ENCODE assay signal across 21 cellular contexts in genomic region chr9:124331580-124331979, GRCh38.
DNase-seq lines count a peak whose midpoint lies in the region; ATAC-seq, FAIRE-seq and TF ChIP-seq lines count a peak whose summit lies in the region.
"Had no signal": no experiment of that assay in that cellular context is flagged by ENCODE, and none has a peak within 500 bp of the region (broad histone marks: within the 10 kb centered on the region; RNA-seq: fewer than 3 reads in every experiment).

No MANE protein-coding gene starts in this region.

- CTCF ChIA-PET in HepG2 (lab: Yijun Ruan, JAX; ENCODE audit: low intra/inter-chr PET ratio, low total read pairs), result no interaction called here
- CTCF ChIA-PET in endothelial cell of umbilical vein (lab: Charles Lee), result no interaction called here

- H3K36me3 ChIP-seq in HepG2 (replicated peaks in 1 of 2; ENCODE audit: control insufficient read depth in 1 of 2, insufficient read depth in 2 of 2, low read length in 2 of 2), result peaks cover 46 to 73% of the 10 kb centered on the region in 2 experiments
- H3K36me3 ChIP-seq in right lobe of liver, result peaks cover 0 to 54% (median 31%) of the 10 kb centered on the region in 4 donors
- H3K36me3 ChIP-seq in SJCRH30, result no peaks in the 10 kb centered on the region; the same call in 1 of the 2 replicates
- peaks cover 2 to 47% of the 10 kb centered on the region in 2 experiments for H3K36me3 ChIP-seq in endothelial cell of umbilical vein (ENCODE audit: control insufficient read depth in 2 of 2, extremely low read depth in 1 of 2, insufficient read depth in 2 of 2, low read length in 2 of 2)
- H3K36me3 ChIP-seq in MG63, result peaks cover 45% of the 10 kb centered on the region
- H3K36me3 ChIP-seq: BE2C had no signal

- H3K4me1 ChIP-seq in HepG2 (ENCODE audit: insufficient read depth, low read length) (no peaks in the 10 kb centered on the region), right lobe of liver (no peaks in the 10 kb centered on the region), SJCRH30 (peaks cover 29% of the 10 kb centered on the region), endothelial cell of umbilical vein (ENCODE audit: control insufficient read depth, extremely low read depth, insufficient read depth, low read length) (no peaks in the 10 kb centered on the region)
- H3K4me1 ChIP-seq: BE2C had no signal

- TF ChIP-seq RAD21 in HepG2 (CRISPR knock-in tag; IDR thresholded peaks at IDR 0.05), result no peak

- TF ChIP-seq POLR2A in HepG2 (IDR thresholded peaks at IDR 0.05; ENCODE audit: insufficient read depth in 1 of 2, low read depth in 2 of 2, low read length in 2 of 2), result no peak
- TF ChIP-seq POLR2A in right lobe of liver (IDR thresholded peaks at IDR 0.05), result no peak
- TF ChIP-seq POLR2A in endothelial cell of umbilical vein (IDR thresholded peaks at IDR 0.05; ENCODE audit: low read depth, low read length), result peak; percentile 6

- no CpG with 5 or more reads among the region's 11 CpGs for WGBS in HepG2 (ENCODE audit: low lambda C conversion rate)
- no CpG with 5 or more reads among the region's 11 CpGs for WGBS in right lobe of liver (ENCODE audit: insufficient coverage, low coverage, low lambda C conversion rate, missing lambda C conversion rate)

- BruUV-seq in HepG2 (replicated peaks; lab: Mats Ljungman, UMichigan), result no TSS peak
- no TSS peak for BruUV-seq in endothelial cell of umbilical vein (replicated peaks; lab: Mats Ljungman, UMichigan)

- TF ChIP-seq EP300 in HepG2 (IDR thresholded peaks at IDR 0.05; ENCODE audit: low read depth in 2 of 2, low read length in 2 of 2) (no peak), HepG2 (CRISPR knock-in tag; IDR thresholded peaks at IDR 0.05; ENCODE audit: borderline replicate concordance) (no peak)

- H3K27ac ChIP-seq in HepG2 (ENCODE audit: extremely low read length, insufficient read depth, low read length) (no peak overlapping the region), right lobe of liver (no peak overlapping the region), SJCRH30 (peak overlapping the region; percentile 78), endothelial cell of umbilical vein (ENCODE audit: insufficient read depth, low read depth, low read length) (no peak overlapping the region)

- in situ Hi-C loops in HepG2 (cut with HindIII; ENCODE audit: extremely low pct_ligation_motif_present, low pct_unique_long_range_greater_than_20kb), result no loop called here

- H3K9me3 ChIP-seq in HepG2 (ENCODE audit: low read length) (no peaks in the 10 kb centered on the region), right lobe of liver (no peaks in the 10 kb centered on the region), SJCRH30 (replicated peaks) (no peaks in the 10 kb centered on the region), endothelial cell of umbilical vein (replicated peaks; ENCODE audit: control insufficient read depth, insufficient read depth, low read length) (no peaks in the 10 kb centered on the region), MG63 (no peaks in the 10 kb centered on the region)
- H3K9me3 ChIP-seq: BE2C had no signal

- no peaks in the 10 kb centered on the region for H3K9me1 ChIP-seq in endothelial cell of umbilical vein (replicated peaks; ENCODE audit: control insufficient read depth, extremely low read depth, insufficient read depth, low read length)

- no peak for TF ChIP-seq CTCF in HepG2 (CRISPR knock-in tag; IDR thresholded peaks at IDR 0.05)
- TF ChIP-seq CTCF in right lobe of liver (IDR thresholded peaks at IDR 0.05), result no peak
- no peak for TF ChIP-seq CTCF in endothelial cell of umbilical vein (IDR thresholded peaks at IDR 0.05; ENCODE audit: extremely low read depth in 1 of 2, insufficient read depth in 1 of 2, low read depth in 1 of 2, low read length in 2 of 2)

- ATAC-seq in HepG2, result no peak
- ATAC-seq in right lobe of liver, result no peak
- no peak for ATAC-seq in stimulated activated naive CD8-positive, alpha-beta T cell treated with anti-CD3 and anti-CD28 coated beads, Interleukin-15, Interleukin-2, amounts not matched to agents 100 U/mL and 50 U/mL, for 24 hours
- ATAC-seq: GM23338 had no signal

- no peak overlapping the region for H3K9ac ChIP-seq in HepG2 (ENCODE audit: insufficient read depth, low read depth, low read length)
- no peak overlapping the region for H3K9ac ChIP-seq in endothelial cell of umbilical vein (replicated peaks; ENCODE audit: extremely low read depth, insufficient read depth, low read length)

- DNase-seq in HepG2 (ENCODE audit: low spot score) (no peak), right lobe of liver (no peak), SJCRH30 (no peak), endothelial cell of umbilical vein (ENCODE audit: low read depth, low spot score) (no peak), retina (no peak), MG63 (no peak)
- no peak for DNase-seq in stimulated activated naive CD8-positive, alpha-beta T cell treated with anti-CD3 and anti-CD28 coated beads, Interleukin-15, Interleukin-2, amounts not matched to agents 100 U/mL and 50 U/mL, for 24 hours
- DNase-seq: 8988T; BE2C; C1 segment of cervical spinal cord; CD4-positive, CD25-positive, alpha-beta regulatory T cell; CD8-positive, alpha-beta memory T cell; COR-L47; DMS 273 treated with DMSO at 0.1 percent for 48 hours; DMS53; DND-41; EL had no signal

- no peak overlapping the region for H2AFZ ChIP-seq in HepG2 (ENCODE audit: low read length)
- H2AFZ ChIP-seq in endothelial cell of umbilical vein (ENCODE audit: low read depth, low read length), result no peak overlapping the region
- H2AFZ ChIP-seq: GM23338 had no signal

- no peaks in the 10 kb centered on the region for H4K20me1 ChIP-seq in HepG2 (ENCODE audit: insufficient read depth, low read length)
- H4K20me1 ChIP-seq in endothelial cell of umbilical vein (replicated peaks; ENCODE audit: control insufficient read depth, extremely low read depth, insufficient read depth, low read length), result no peaks in the 10 kb centered on the region

- H3K4me2 ChIP-seq in HepG2 (ENCODE audit: low read depth, low read length), result no peak overlapping the region
- H3K4me2 ChIP-seq in endothelial cell of umbilical vein (ENCODE audit: insufficient read depth, low read length), result no peak overlapping the region
- H3K4me2 ChIP-seq: GM23338 had no signal

- H3K79me2 ChIP-seq in HepG2 (ENCODE audit: insufficient read depth, low read length) (no peaks in the 10 kb centered on the region), endothelial cell of umbilical vein (ENCODE audit: control insufficient read depth, insufficient read depth, low read length) (no peaks in the 10 kb centered on the region)

- H3K27me3 ChIP-seq in HepG2 (ENCODE audit: control insufficient read depth in 1 of 2, insufficient read depth in 2 of 2, low read length in 2 of 2), result no peaks in the 10 kb centered on the region
- no peaks in the 10 kb centered on the region for H3K27me3 ChIP-seq in right lobe of liver
- H3K27me3 ChIP-seq in SJCRH30, result no peaks in the 10 kb centered on the region
- no peaks in the 10 kb centered on the region for H3K27me3 ChIP-seq in endothelial cell of umbilical vein (ENCODE audit: control insufficient read depth in 2 of 2, insufficient read depth in 2 of 2, low read length in 2 of 2)
- H3K27me3 ChIP-seq in MG63, result no peaks in the 10 kb centered on the region
- H3K27me3 ChIP-seq: BE2C had no signal

- dilution Hi-C loops in endothelial cell of umbilical vein (cut with MboI; ENCODE audit: extremely low pct_ligation_motif_present, low sequenced_read_pairs), result no loop called here

- POLR2A ChIA-PET in HepG2 (lab: Yijun Ruan, JAX) (no interaction called here), endothelial cell of umbilical vein (lab: Charles Lee) (no interaction called here)

- intact Hi-C loops in HepG2 (cut with micrococcal nuclease; ENCODE audit: unreplicated experiment) (no loop called here), right lobe of liver (cut with DNase I) (no loop called here), endothelial cell of umbilical vein (cut with micrococcal nuclease) (no loop called here)

- no peak for FAIRE-seq in HepG2 (lab: Jason Lieb, UNC)
- no peak for FAIRE-seq in endothelial cell of umbilical vein (lab: Jason Lieb, UNC)
- FAIRE-seq: GM12891, GM18507, H54 had no signal

- H3K4me3 ChIP-seq in HepG2 (replicated peaks in 1 of 3; ENCODE audit: insufficient read depth in 1 of 3, low read depth in 2 of 3, low read length in 3 of 3), result no peak overlapping the region
- H3K4me3 ChIP-seq in right lobe of liver, result no peak overlapping the region
- no peak overlapping the region for H3K4me3 ChIP-seq in SJCRH30
- no peak overlapping the region for H3K4me3 ChIP-seq in endothelial cell of umbilical vein (replicated peaks in 1 of 3; ENCODE audit: insufficient read depth in 1 of 3, low read depth in 1 of 3, low read length in 3 of 3)
- H3K4me3 ChIP-seq in MG63, result no peak overlapping the region
- H3K4me3 ChIP-seq: GM23338 had no signal

TF ChIP-seq in HepG2, 621 proteins besides CTCF, POLR2A, EP300 and RAD21:
- TF ChIP-seq SUZ12 (IDR thresholded peaks at IDR 0.05; ENCODE audit: low read depth, low read length) (no peak), AGO2 (optimal IDR thresholded peaks at IDR 0.05; ENCODE audit: low read depth, low read length) (peak; percentile 66)

TF ChIP-seq in endothelial cell of umbilical vein, 7 proteins besides CTCF, POLR2A, EP300 and RAD21:
- TF ChIP-seq MYC (IDR thresholded peaks at IDR 0.05; ENCODE audit: low read depth, low read length) (no peak), EZH2 (IDR thresholded peaks at IDR 0.05; ENCODE audit: borderline replicate concordance, low read depth, low read length, severe bottlenecking) (no peak), MAX (IDR thresholded peaks at IDR 0.05; ENCODE audit: insufficient read depth, insufficient read length) (no peak), FOS (IDR thresholded peaks at IDR 0.05; ENCODE audit: borderline replicate concordance, insufficient read depth, low read length) (no peak), JUN (IDR thresholded peaks at IDR 0.05; ENCODE audit: borderline replicate concordance, insufficient read depth, insufficient read length, low read depth) (no peak)
